9 cellular contexts compared by ENCODE assay signal in genomic region chr17:68290955-68291835, GRCh38. TPM values are rescaled to one million over a fixed set of nuclear protein-coding genes. Genes with fewer than 3 reads are reported as not detected.
DNase-seq lines count a peak whose midpoint lies in the region; ATAC-seq, FAIRE-seq and TF ChIP-seq lines count a peak whose summit lies in the region.
"Had no signal": no experiment of that assay in that cellular context is flagged by ENCODE, and none has a peak within 500 bp of the region (broad histone marks: within the 10 kb centered on the region; RNA-seq: fewer than 3 reads in every experiment).

ARSG (plus strand) TSS chr17:68291495; CDS start chr17:68307494, 15,999 bp downstream.
SLC16A6 (minus strand) TSS chr17:68291127; CDS start chr17:68278320, 12,807 bp downstream.

- H3K27me3 Mint-ChIP-seq in activated CD4-positive, alpha-beta T cell treated with anti-CD3 and anti-CD28 coated beads for 36 hours, result no peaks in the 10 kb centered on the region

- peak; percentile 11 for DNase-seq in NCI-H2107 treated with DMSO at 0.1 percent for 48 hours (lab: John Stamatoyannopoulos, UW; ENCODE audit: unreplicated experiment)
- DNase-seq in NCI-H2107 (lab: John Stamatoyannopoulos, UW), result no peak
- peak; percentile 89 for DNase-seq in NCI-H2171 treated with DMSO at 0.1 percent for 48 hours (lab: John Stamatoyannopoulos, UW)
- peak; percentile 92 for DNase-seq in activated CD4-positive, alpha-beta T cell treated with anti-CD3 and anti-CD28 coated beads for 36 hours
- DNase-seq in choroid plexus epithelial cell (ENCODE audit: low read depth), result peak; percentile 79
- DNase-seq in HepG2 (ENCODE audit: low spot score), result peak; percentile 78
- DNase-seq in stimulated activated CD4-positive, alpha-beta T cell treated with anti-CD3 and anti-CD28 coated beads, Interleukin-4, amount 100 ng/mL, for 1 hour, result peak; percentile 86

- CTCF ChIA-PET in activated CD4-positive, alpha-beta T cell treated with anti-CD3 and anti-CD28 coated beads for 36 hours (lab: Charles Lee), result interaction anchor here (0.6 to 2.7 kb wide), 3 partner anchors 19 to 147 kb away, joined by 3 to 16 read pairs (median 10); no protein-coding TSS in a partner anchor
- CTCF ChIA-PET in HepG2 (lab: Yijun Ruan, JAX; ENCODE audit: low intra/inter-chr PET ratio, low total read pairs), result interaction anchor here (1.8 kb wide), 1 partner anchor 108 kb away, joined by 9 read pairs; no protein-coding TSS in a partner anchor

- peaks cover 62% of the 10 kb centered on the region for H3K4me1 Mint-ChIP-seq in activated CD4-positive, alpha-beta T cell treated with anti-CD3 and anti-CD28 coated beads for 36 hours

- H3K27ac Mint-ChIP-seq in activated CD4-positive, alpha-beta T cell treated with anti-CD3 and anti-CD28 coated beads for 36 hours, result peak within 1 kb of the TSS; percentile 96

- no peaks in the 10 kb centered on the region for H3K9me3 Mint-ChIP-seq in activated CD4-positive, alpha-beta T cell treated with anti-CD3 and anti-CD28 coated beads for 36 hours (ENCODE audit: low read depth)

- H3K4me3 Mint-ChIP-seq in activated CD4-positive, alpha-beta T cell treated with anti-CD3 and anti-CD28 coated beads for 36 hours, result peak within 1 kb of the TSS; percentile 95

- H3K9ac ChIP-seq in HepG2 (ENCODE audit: insufficient read depth, low read depth, low read length), result peak within 1 kb of the TSS; percentile 73

- no TSS peak for BruUV-seq in HepG2 (replicated peaks; lab: Mats Ljungman, UMichigan)

- H4K20me1 ChIP-seq in HepG2 (ENCODE audit: insufficient read depth, low read length), result no peaks in the 10 kb centered on the region

- WGBS in HepG2 (ENCODE audit: low lambda C conversion rate), result 3% methylated on average over 7 of the region's 96 CpGs

- TF ChIP-seq EP300 in HepG2 (IDR thresholded peaks at IDR 0.05; ENCODE audit: low read depth in 2 of 2, low read length in 2 of 2), result no peak
- TF ChIP-seq EP300 in HepG2 (CRISPR knock-in tag; IDR thresholded peaks at IDR 0.05; ENCODE audit: borderline replicate concordance), result no peak

- peaks cover 0 to 3% of the 10 kb centered on the region in 2 experiments; a peak in 1 of 5 replicates for H3K27me3 ChIP-seq in HepG2 (ENCODE audit: control insufficient read depth in 1 of 2, insufficient read depth in 2 of 2, low read length in 2 of 2)

- FAIRE-seq in HepG2 (lab: Jason Lieb, UNC), result no peak
- FAIRE-seq: G401.6 had no signal

- POLR2A ChIA-PET in activated CD4-positive, alpha-beta T cell treated with anti-CD3 and anti-CD28 coated beads for 36 hours (lab: Charles Lee), result interaction anchor here (1.0 to 2.5 kb wide), 7 partner anchors 43 to 170 kb away, joined by 3 to 9 read pairs (median 3); partner anchors contain the start of genes AMZ2 and WIPI1
- POLR2A ChIA-PET in HepG2 (lab: Yijun Ruan, JAX), result interaction anchor here (0.6 to 3.0 kb wide), 10 partner anchors 21 to 123 kb away, joined by 3 to 30 read pairs (median 4); partner anchors contain the start of gene AMZ2

- H2AFZ ChIP-seq in HepG2 (ENCODE audit: low read length), result peak within 1 kb of the TSS; percentile 15

- TF ChIP-seq RAD21 in HepG2 (CRISPR knock-in tag; IDR thresholded peaks at IDR 0.05), result peak; percentile 7; the same call in 1 of the 2 replicates

- in situ Hi-C loops in HepG2 (cut with HindIII; ENCODE audit: extremely low pct_ligation_motif_present, low pct_unique_long_range_greater_than_20kb), result loop anchor here (5.0 to 25.0 kb wide), 2 partner anchors 86 to 471 kb away; no protein-coding TSS in a partner anchor

- intact Hi-C loops in activated CD4-positive, alpha-beta T cell treated with anti-CD3 and anti-CD28 coated beads for 36 hours (cut with DNase I, micrococcal nuclease), result loop anchor here (1.0 to 5.0 kb wide), 13 partner anchors 33 to 298 kb away; partner anchors contain the start of genes KPNA2 (in 1 of the 2), PRKAR1A (in 1 of the 2) and WIPI1 (in 1 of the 2)
- intact Hi-C loops in HepG2 (cut with micrococcal nuclease; ENCODE audit: unreplicated experiment), result no loop called here

- ATAC-seq in HG03025 (IDR thresholded peaks at IDR 0.05; ENCODE audit: low FRiP score, unreplicated experiment) (peak; percentile 45), HepG2 (peak; percentile 74)
- peak; percentile 58 for ATAC-seq in activated CD4-positive, alpha-beta T cell treated with anti-CD3 and anti-CD28 coated beads for 36 hours

- no peaks in the 10 kb centered on the region for H3K9me3 ChIP-seq in HepG2 (ENCODE audit: low read length)

- peak within 1 kb of the TSS; percentile 89 for H3K4me2 ChIP-seq in HepG2 (ENCODE audit: low read depth, low read length)

- H3K36me3 ChIP-seq in HepG2 (replicated peaks in 1 of 2; ENCODE audit: control insufficient read depth in 1 of 2, insufficient read depth in 2 of 2, low read length in 2 of 2), result no peaks in the 10 kb centered on the region

- peaks cover 48% of the 10 kb centered on the region for H3K4me1 ChIP-seq in HepG2 (ENCODE audit: insufficient read depth, low read length)

- H3K27ac ChIP-seq in HepG2 (ENCODE audit: extremely low read length, insufficient read depth, low read length), result peak within 1 kb of the TSS; percentile 72

- peaks cover 3% of the 10 kb centered on the region for H3K79me2 ChIP-seq in HepG2 (ENCODE audit: insufficient read depth, low read length)

- H3K36me3 Mint-ChIP-seq in activated CD4-positive, alpha-beta T cell treated with anti-CD3 and anti-CD28 coated beads for 36 hours (ENCODE audit: low read depth), result peaks cover 4% of the 10 kb centered on the region

- peak; percentile 46 to 59 for TF ChIP-seq POLR2A in HepG2 (IDR thresholded peaks at IDR 0.05; ENCODE audit: insufficient read depth in 1 of 2, low read depth in 2 of 2, low read length in 2 of 2)

- TF ChIP-seq CTCF in choroid plexus epithelial cell (conservative IDR thresholded peaks at IDR 0.05; ENCODE audit: low read depth, low read length) (no peak), HepG2 (CRISPR knock-in tag; IDR thresholded peaks at IDR 0.05) (no peak)

- H3K4me3 ChIP-seq in choroid plexus epithelial cell (ENCODE audit: low read depth, low read length) (peak within 1 kb of the TSS; percentile 70), HepG2 (replicated peaks in 1 of 3; ENCODE audit: insufficient read depth in 1 of 3, low read depth in 2 of 3, low read length in 3 of 3) (peak within 1 kb of the TSS; percentile 74 to 80 (median 79))

RNA-seq across cellular contexts. Expression of gene ARSG, which starts in this region (rescaled TPM):
- 10 to 100 TPM in 1 of 2 experiments, 1 to 10 TPM in 1; 7.8 to 10.9 TPM for total RNA-seq in activated CD4-positive, alpha-beta T cell treated with anti-CD3 and anti-CD28 coated beads for 36 hours
- 3.7 and 4.1 TPM in 2 replicates for total RNA-seq in HepG2 (2016; rRNA removed; fragmentation: Illumina TruSeq; extraction: Trizol)
- 10.0 and 10.5 TPM in 2 replicates for total RNA-seq in HepG2 (2016; cell fraction: cytosol; rRNA removed; fragmentation: Illumina TruSeq; extraction: Trizol; ENCODE audit: low read depth)
- 2.8 and 4.2 TPM in 2 replicates for total RNA-seq in HepG2 (2016; cell fraction: insoluble cytoplasmic fraction; rRNA removed; fragmentation: Illumina TruSeq; extraction: Trizol)
- 8.1 and 9.2 TPM in 2 replicates for total RNA-seq in HepG2 (2016; cell fraction: membrane; rRNA removed; fragmentation: Illumina TruSeq; extraction: Trizol)
- total RNA-seq in HepG2 (2016; cell fraction: nucleus; rRNA removed; fragmentation: Illumina TruSeq; extraction: Trizol), result 4.0 and 4.3 TPM in 2 replicates
- polyA plus RNA-seq in HepG2 (2011; rRNA removed), result 15.2 and 15.9 TPM in 2 replicates
- 11.5 and 13.0 TPM in 2 replicates for polyA plus RNA-seq in HepG2 (2011; cell fraction: cytosol; rRNA removed)
- polyA plus RNA-seq in HepG2 (2011; cell fraction: nucleus; rRNA removed), result 26.9 and 29.6 TPM in 2 replicates
- 7.0 and 8.7 TPM in 2 replicates for polyA plus RNA-seq in HepG2 (2012)
- polyA plus RNA-seq in HepG2 (2016; cell fraction: cytosol; fragmentation: Illumina TruSeq; extraction: Trizol; ENCODE audit: low read depth), result 3.0 and 5.3 TPM in 2 replicates
- 2.2 and 2.8 TPM in 2 replicates for polyA plus RNA-seq in HepG2 (2016; cell fraction: insoluble cytoplasmic fraction; fragmentation: Illumina TruSeq; extraction: Trizol; ENCODE audit: low read depth)
- polyA plus RNA-seq in HepG2 (2016; cell fraction: membrane; fragmentation: Illumina TruSeq; extraction: Trizol; ENCODE audit: low read depth), result 3.9 and 4.3 TPM in 2 replicates
- polyA plus RNA-seq in HepG2 (2016; cell fraction: nucleus; fragmentation: Illumina TruSeq; extraction: Trizol; ENCODE audit: insufficient read depth, low read depth), result 4.4 and 5.4 TPM in 2 replicates
- polyA minus RNA-seq in HepG2 (2011; rRNA and poly(A)+ RNA removed; ENCODE audit: low replicate concordance), result 45.9 and 48.0 TPM in 2 replicates
- polyA minus RNA-seq in HepG2 (2011; cell fraction: cytosol; rRNA and poly(A)+ RNA removed), result 8.9 and 10.0 TPM in 2 replicates
- polyA minus RNA-seq in HepG2 (2011; cell fraction: nucleus; rRNA and poly(A)+ RNA removed), result 38.7 and 40.7 TPM in 2 replicates

RNA-seq across cellular contexts. Expression of gene SLC16A6, which starts in this region (rescaled TPM):
- total RNA-seq in activated CD4-positive, alpha-beta T cell treated with anti-CD3 and anti-CD28 coated beads for 36 hours, result 1 to 10 TPM; 2.9 to 3.2 TPM
- 0.67 and 1.1 TPM in 2 replicates for total RNA-seq in HepG2 (2016; rRNA removed; fragmentation: Illumina TruSeq; extraction: Trizol)
- total RNA-seq in HepG2 (2016; cell fraction: cytosol; rRNA removed; fragmentation: Illumina TruSeq; extraction: Trizol; ENCODE audit: low read depth), result 0.51 TPM in 1 of 2 replicates, not detected in the other
- 1.1 and 1.3 TPM in 2 replicates for total RNA-seq in HepG2 (2016; cell fraction: insoluble cytoplasmic fraction; rRNA removed; fragmentation: Illumina TruSeq; extraction: Trizol)
- total RNA-seq in HepG2 (2016; cell fraction: membrane; rRNA removed; fragmentation: Illumina TruSeq; extraction: Trizol), result 0.53 and 0.69 TPM in 2 replicates
- 1.1 and 1.6 TPM in 2 replicates for total RNA-seq in HepG2 (2016; cell fraction: nucleus; rRNA removed; fragmentation: Illumina TruSeq; extraction: Trizol)
- polyA plus RNA-seq in HepG2 (2011; rRNA removed), result 27.2 and 44.7 TPM in 2 replicates
- polyA plus RNA-seq in HepG2 (2011; cell fraction: cytosol; rRNA removed), result 33.2 and 35.3 TPM in 2 replicates
- polyA plus RNA-seq in HepG2 (2011; cell fraction: nucleus; rRNA removed), result 13.0 and 13.3 TPM in 2 replicates
- polyA plus RNA-seq in HepG2 (2012), result 5.7 and 9.7 TPM in 2 replicates
- 0.05 and 0.06 TPM in 2 replicates for polyA plus RNA-seq in HepG2 (2016; cell fraction: cytosol; fragmentation: Illumina TruSeq; extraction: Trizol; ENCODE audit: low read depth)
- polyA plus RNA-seq in HepG2 (2016; cell fraction: insoluble cytoplasmic fraction; fragmentation: Illumina TruSeq; extraction: Trizol; ENCODE audit: low read depth), result 0.59 and 0.61 TPM in 2 replicates
- 0.28 and 0.40 TPM in 2 replicates for polyA plus RNA-seq in HepG2 (2016; cell fraction: membrane; fragmentation: Illumina TruSeq; extraction: Trizol; ENCODE audit: low read depth)
- polyA plus RNA-seq in HepG2 (2016; cell fraction: nucleus; fragmentation: Illumina TruSeq; extraction: Trizol; ENCODE audit: insufficient read depth, low read depth), result 1.5 TPM in 2 replicates
- polyA minus RNA-seq in HepG2 (2011; rRNA and poly(A)+ RNA removed; ENCODE audit: low replicate concordance), result 137 and 162 TPM in 2 replicates
- polyA minus RNA-seq in HepG2 (2011; cell fraction: cytosol; rRNA and poly(A)+ RNA removed), result 56.6 and 65.6 TPM in 2 replicates
- polyA minus RNA-seq in HepG2 (2011; cell fraction: nucleus; rRNA and poly(A)+ RNA removed), result 28.5 and 31.0 TPM in 2 replicates
